Comparison of ENCODE assay signal across 18 cellular contexts in genomic region chr20:53849471-53850059, GRCh38.
"Had no signal": no experiment of that assay in that cellular context is flagged by ENCODE, and none has a peak within 500 bp of the region (broad histone marks: within the 10 kb centered on the region; RNA-seq: fewer than 3 reads in every experiment).

No MANE protein-coding gene starts in this region.

- H3K9me3 ChIP-seq: lower lobe of right lung, spleen, thyroid gland had no signal

- ATAC-seq: lower lobe of right lung; naive thymus-derived CD8-positive, alpha-beta T cell had no signal

- H3K27me3 Mint-ChIP-seq: naive thymus-derived CD8-positive, alpha-beta T cell had no signal

- H3K9me3 Mint-ChIP-seq: activated T-helper 1 cell treated with anti-CD3 and anti-CD28 coated beads, Interleukin-12 subunit alpha, Interleukin-12 subunit beta, Interleukin-2, Interleukin-4 antibody, amounts not matched to agents 30 ng/mL and 10 ng/mL and 1 ng/mL, durations not matched to agents 14 hours and 24 hours and 36 hours; naive thymus-derived CD8-positive, alpha-beta T cell had no signal

- H3K4me3 Mint-ChIP-seq: activated T-helper 1 cell treated with anti-CD3 and anti-CD28 coated beads, Interleukin-12 subunit alpha, Interleukin-12 subunit beta, Interleukin-2, Interleukin-4 antibody, amounts not matched to agents 30 ng/mL and 10 ng/mL and 1 ng/mL, durations not matched to agents 14 hours and 24 hours and 36 hours had no signal

- H3K27ac Mint-ChIP-seq: activated T-helper 1 cell treated with anti-CD3 and anti-CD28 coated beads, Interleukin-12 subunit alpha, Interleukin-12 subunit beta, Interleukin-2, Interleukin-4 antibody, amounts not matched to agents 30 ng/mL and 10 ng/mL and 1 ng/mL, durations not matched to agents 14 hours and 24 hours and 36 hours had no signal

- DNase-seq: activated gamma-delta T cell treated with Interleukin-2 at 50 U/mL for 16 hours; activated T-cell treated with anti-CD3 and anti-CD28 coated beads for 4 hours; aorta; brain microvascular endothelial cell; central memory CD4-positive, alpha-beta T cell; erythroblast; foreskin melanocyte; glutamatergic neuron; hypothalamus; lower lobe of right lung; naive thymus-derived CD8-positive, alpha-beta T cell; nucleus accumbens; spleen; stimulated activated CD4-positive, alpha-beta T cell treated with anti-CD3 and anti-CD28 coated beads, Interleukin-4, amount 100 ng/mL, for 4 hours; stimulated activated naive CD4-positive, alpha-beta T cell treated with Interleukin-2 at 50 U/mL for 16 hours; thyroid gland had no signal

- H3K4me3 ChIP-seq: coronary artery, lower lobe of right lung, spleen, thyroid gland had no signal

- H3K27me3 ChIP-seq: brain microvascular endothelial cell, spleen, thyroid gland had no signal

- H3K36me3 ChIP-seq: brain microvascular endothelial cell, lower lobe of right lung, spleen, thyroid gland had no signal

- H3K36me3 Mint-ChIP-seq: naive thymus-derived CD8-positive, alpha-beta T cell had no signal
